In genomic region chr22:38953577-38954413, GRCh38 we compare ENCODE assay signal across 10 cellular contexts. TPM values are rescaled to one million over a fixed set of nuclear protein-coding genes. Genes with fewer than 3 reads are reported as not detected.
DNase-seq lines count a peak whose midpoint lies in the region; ATAC-seq, FAIRE-seq and TF ChIP-seq lines count a peak whose summit lies in the region.
"Had no signal": no experiment of that assay in that cellular context is flagged by ENCODE, and none has a peak within 500 bp of the region (broad histone marks: within the 10 kb centered on the region; RNA-seq: fewer than 3 reads in every experiment).

No MANE protein-coding gene starts in this region.

- H3K27me3 Mint-ChIP-seq in activated T-cell treated with anti-CD3 and anti-CD28 coated beads, Interleukin-2, amount 50 U/mL, for 72 hours (ENCODE audit: low read depth): peaks cover 23% of the 10 kb centered on the region

- no peaks in the 10 kb centered on the region for H4K20me1 ChIP-seq in KMS-11 (ENCODE audit: insufficient read depth)

- peak; percentile 68 to 69 for ATAC-seq in A549
- ATAC-seq in GM19455 (IDR thresholded peaks at IDR 0.05; ENCODE audit: unreplicated experiment): peak; percentile 87
- ATAC-seq in activated T-cell treated with anti-CD3 and anti-CD28 coated beads, Interleukin-2, amount 50 U/mL, for 72 hours (replicated peaks in 1 of 2): peak; percentile 96 to 97

- peaks cover 63% of the 10 kb centered on the region for H3K4me1 Mint-ChIP-seq in activated T-cell treated with anti-CD3 and anti-CD28 coated beads, Interleukin-2, amount 50 U/mL, for 72 hours (ENCODE audit: low read depth)
- H3K4me1 Mint-ChIP-seq: neural crest cell had no signal

- TF ChIP-seq CTCF in A549 (IDR thresholded peaks at IDR 0.05) (no peak), KMS-11 (conservative IDR thresholded peaks at IDR 0.05; ENCODE audit: low read depth, low read length) (no peak), D721Med (IDR thresholded peaks at IDR 0.05; ENCODE audit: insufficient read depth, missing control alignments) (no peak)

- H3K4me2 ChIP-seq in A549: peak overlapping the region; percentile 50
- H3K4me2 ChIP-seq in KMS-11: peak overlapping the region; percentile 92

- H3K27ac Mint-ChIP-seq in activated T-cell treated with anti-CD3 and anti-CD28 coated beads, Interleukin-2, amount 50 U/mL, for 72 hours: peak overlapping the region; percentile 11

- H3K9me3 Mint-ChIP-seq in activated T-cell treated with anti-CD3 and anti-CD28 coated beads, Interleukin-2, amount 50 U/mL, for 72 hours: no peaks in the 10 kb centered on the region
- H3K9me3 Mint-ChIP-seq: neural crest cell had no signal

- H3K4me1 ChIP-seq in A549 (peaks cover 7% of the 10 kb centered on the region; the same call in 2 of the 3 replicates), KMS-11 (ENCODE audit: low read depth, poor library complexity, severe bottlenecking) (peaks cover 21% of the 10 kb centered on the region)

- no peaks in the 10 kb centered on the region for H3K9me3 ChIP-seq in A549

- H3K4me3 Mint-ChIP-seq in activated T-cell treated with anti-CD3 and anti-CD28 coated beads, Interleukin-2, amount 50 U/mL, for 72 hours: peak overlapping the region; percentile 63 to 79
- H3K4me3 Mint-ChIP-seq: neural crest cell had no signal

- H3K27ac ChIP-seq in A549: peak overlapping the region in 1 of 2 experiments; percentile 40; a peak in 1 of 6 replicates
- peak overlapping the region; percentile 56 for H3K27ac ChIP-seq in KMS-11

- H3K27me3 ChIP-seq in KMS-11 (ENCODE audit: insufficient read depth, low read depth): peaks cover 6% of the 10 kb centered on the region; the same call in 1 of the 2 replicates

- WGBS in A549 (ENCODE audit: missing lambda C conversion rate): 59% methylated on average over 12 of the region's 15 CpGs

- TF ChIP-seq EP300 in A549 (IDR thresholded peaks at IDR 0.05): no peak

- FAIRE-seq in A549 (lab: Jason Lieb, UNC): no peak
- FAIRE-seq in D721Med (lab: Jason Lieb, UNC): no peak

- H3K9ac ChIP-seq in KMS-11: peak overlapping the region; percentile 45; the same call in 1 of the 2 replicates

- no peaks in the 10 kb centered on the region for H3K79me2 ChIP-seq in KMS-11 (ENCODE audit: insufficient read depth, low read depth)

- POLR2A ChIA-PET in A549 (lab: Yijun Ruan, JAX): no interaction called here

- no peak for TF ChIP-seq RAD21 in A549 (conservative IDR thresholded peaks at IDR 0.05 in 1 of 2, IDR thresholded peaks at IDR 0.05 in 1 of 2)

- DNase-seq in A549 (ENCODE audit: low read depth in 1 of 2, low spot score in 1 of 2) (peak; percentile 38 to 65), renal cortical epithelial cell (ENCODE audit: low read depth) (peak; percentile 8), T-helper 9 cell (no peak), middle frontal gyrus (ENCODE audit: extremely low spot score, low spot score) (no peak), D721Med (ENCODE audit: insufficient read length, low spot score) (no peak)
- DNase-seq in activated T-cell treated with anti-CD3 and anti-CD28 coated beads, Interleukin-2, amount 50 U/mL, for 72 hours: peak; percentile 87 to 90

- no peak for TF ChIP-seq POLR2A in A549 (IDR thresholded peaks at IDR 0.05; ENCODE audit: low read length)

- peak overlapping the region; percentile 72 for H2AFZ ChIP-seq in KMS-11 (ENCODE audit: low read depth)

- no peaks in the 10 kb centered on the region for H3K36me3 ChIP-seq in KMS-11 (ENCODE audit: insufficient read depth)

- H3K36me3 Mint-ChIP-seq in activated T-cell treated with anti-CD3 and anti-CD28 coated beads, Interleukin-2, amount 50 U/mL, for 72 hours (ENCODE audit: insufficient read depth in 2 of 2): no peaks in the 10 kb centered on the region

- H3K4me3 ChIP-seq in A549: no peak overlapping the region
- H3K4me3 ChIP-seq in KMS-11 (IDR thresholded peaks at IDR 0.05; ENCODE audit: insufficient read depth, low read depth, low read length): no peak overlapping the region

- CTCF ChIA-PET in A549 (lab: Yijun Ruan, JAX): interaction anchor here (0.6 to 1.5 kb wide), 3 partner anchors 11 to 83 kb away, joined by 3 to 4 read pairs (median 3); no protein-coding TSS in a partner anchor

TF ChIP-seq in A549, 52 proteins besides CTCF, POLR2A, EP300 and RAD21:
- TF ChIP-seq RARB (CRISPR knock-in tag; IDR thresholded peaks at IDR 0.05) (no peak), HOXB13 (CRISPR knock-in tag; IDR thresholded peaks at IDR 0.05; ENCODE audit: low read depth) (no peak), KDM5A (IDR thresholded peaks at IDR 0.05) (no peak), RFX5 (IDR thresholded peaks at IDR 0.05) (no peak), CHD4 (IDR thresholded peaks at IDR 0.05; ENCODE audit: borderline replicate concordance) (no peak), POLR2AphosphoS2 (conservative IDR thresholded peaks at IDR 0.05; ENCODE audit: low read length) (no peak), CBX2 (IDR thresholded peaks at IDR 0.05; ENCODE audit: borderline replicate concordance, low read depth) (no peak), USF2 (IDR thresholded peaks at IDR 0.05) (no peak), BCL3 (IDR thresholded peaks at IDR 0.05) (no peak), EHMT2 (IDR thresholded peaks at IDR 0.05; ENCODE audit: low read depth) (no peak)
TF ChIP-seq in A549: peak in this region for 0.

RNA-seq across cellular contexts. Expression of gene APOBEC3A, which starts 3.6 kb away (rescaled TPM):
- not detected in 2 replicates for polyA plus RNA-seq in A549 (2011; rRNA removed)
- polyA plus RNA-seq in A549 (2012; cell fraction: cytosol; rRNA removed): not detected in 2 replicates
- not detected in 2 replicates for polyA plus RNA-seq in A549 (2012; cell fraction: nucleus; rRNA removed)
- polyA plus RNA-seq in A549 (2017; fragmentation: RNase III; extraction: RNeasy Plus Mini Kit Qiagen cat#74134 plus additional on column Dnase treatment): not detected in 3 replicates
- not detected in 2 replicates for polyA minus RNA-seq in A549 (2011; rRNA and poly(A)+ RNA removed)
- under 1 TPM in 1 of 2 donors, not detected in 1; 0.37 TPM for total RNA-seq in activated T-cell treated with anti-CD3 and anti-CD28 coated beads, Interleukin-2, amount 50 U/mL, for 72 hours
- total RNA-seq in renal cortical epithelial cell: 2.1 TPM in 1 of 2 replicates, not detected in the other
- total RNA-seq: activated CD8-positive, alpha-beta memory T cell treated with anti-CD3 and anti-CD28 coated beads for 36 hours; neural crest cell had no signal

RNA-seq across cellular contexts. Expression of gene APOBEC3B, which starts 28.4 kb away (rescaled TPM):
- 14.7 and 16.7 TPM in 2 replicates for polyA plus RNA-seq in A549 (2011; rRNA removed)
- polyA plus RNA-seq in A549 (2012; cell fraction: cytosol; rRNA removed): 17.7 and 18.8 TPM in 2 replicates
- polyA plus RNA-seq in A549 (2012; cell fraction: nucleus; rRNA removed): 23.5 and 30.0 TPM in 2 replicates
- polyA plus RNA-seq in A549 (2017; fragmentation: RNase III; extraction: RNeasy Plus Mini Kit Qiagen cat#74134 plus additional on column Dnase treatment): 17.9 to 19.6 TPM (median 19.1 TPM) in 3 replicates
- polyA minus RNA-seq in A549 (2011; rRNA and poly(A)+ RNA removed): 14.1 and 17.4 TPM in 2 replicates
- total RNA-seq in activated T-cell treated with anti-CD3 and anti-CD28 coated beads, Interleukin-2, amount 50 U/mL, for 72 hours: 10 to 100 TPM; 27.1 to 44.7 TPM
- total RNA-seq in renal cortical epithelial cell: 0.15 and 4.0 TPM in 2 replicates

Comparison
In these comparisons a context has a peak if more than half of its experiments do, and no peak if none do; other contexts are left out.
1. DNase-seq: peak in A549 (2 of 2), activated T-cell treated with anti-CD3 and anti-CD28 coated beads, Interleukin-2, amount 50 U/mL, for 72 hours (2 of 2) and renal cortical epithelial cell (single experiment); none in T-helper 9 cell (single experiment), middle frontal gyrus (single experiment) and D721Med (single experiment).
2. Peak in every context shown above with its lines, with median percentiles within 50 percentile points of each other: ATAC-seq.